Comparison of ENCODE assay signal across 13 cellular contexts in the genomic region with DNA sequence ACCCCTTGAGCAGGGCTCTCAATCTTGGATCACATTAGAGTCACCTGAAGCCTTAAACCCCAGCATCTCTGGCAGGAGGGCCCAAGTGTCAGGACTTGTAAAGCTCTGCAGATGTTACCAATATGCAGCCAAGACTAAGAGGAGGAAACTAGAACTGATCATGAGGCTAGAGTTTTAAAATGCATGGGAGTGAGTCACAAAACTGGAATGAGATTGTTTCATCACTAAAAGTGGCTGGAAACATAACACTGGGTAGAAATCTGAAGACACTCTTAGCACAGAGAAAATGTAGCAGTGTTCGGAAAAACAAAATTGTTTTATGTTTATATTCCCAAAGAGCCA.
DNase-seq lines count a peak whose midpoint lies in the region; ATAC-seq and TF ChIP-seq lines count a peak whose summit lies in the region.
"Had no signal": no experiment of that assay in that cellular context is flagged by ENCODE, and none has a peak within 500 bp of the region (broad histone marks: within the 10 kb centered on the region; RNA-seq: fewer than 3 reads in every experiment).

No MANE protein-coding gene starts in this region.

- WGBS in thyroid gland, 2 donors, result 63 to 66% methylated on average over 1 of the region's 1 CpG
- WGBS in right lobe of liver (ENCODE audit: insufficient coverage, low coverage, low lambda C conversion rate, missing lambda C conversion rate), result 71% methylated on average over 1 of the region's 1 CpG

- H3K27ac ChIP-seq in thyroid gland, result peak overlapping the region in 2 of 3 donors; percentile 37 to 57
- no peak overlapping the region for H3K27ac ChIP-seq in right lobe of liver
- H3K27ac ChIP-seq: HL-60, PC-9 had no signal

- intact Hi-C loops in thyroid gland (cut with DNase I) (no loop called here), right lobe of liver (cut with DNase I) (no loop called here)

- no peaks in the 10 kb centered on the region for H3K27me3 ChIP-seq in thyroid gland
- H3K27me3 ChIP-seq in right lobe of liver, result no peaks in the 10 kb centered on the region

- H3K9me3 ChIP-seq in thyroid gland (no peaks in the 10 kb centered on the region), right lobe of liver (no peaks in the 10 kb centered on the region)

- TF ChIP-seq CTCF in thyroid gland (IDR thresholded peaks at IDR 0.05) (no peak), right lobe of liver (IDR thresholded peaks at IDR 0.05) (no peak), GM13976 (IDR thresholded peaks at IDR 0.05; ENCODE audit: borderline replicate concordance, control extremely low read depth, extremely low read depth, insufficient read depth, missing control alignments) (no peak)

- in situ Hi-C loops in GM13976 (cut with MboI; ENCODE audit: low sequenced_read_pairs, unreplicated experiment), result no loop called here

- H3K4me3 ChIP-seq in thyroid gland (replicated peaks in 1 of 3) (no peak overlapping the region), right lobe of liver (no peak overlapping the region)
- H3K4me3 ChIP-seq: PC-9 had no signal

- TF ChIP-seq POLR2A in thyroid gland (IDR thresholded peaks at IDR 0.05) (no peak), right lobe of liver (IDR thresholded peaks at IDR 0.05) (no peak)

- ATAC-seq in right lobe of liver (no peak), GM21717 (IDR thresholded peaks at IDR 0.05; ENCODE audit: unreplicated experiment) (no peak)

- H3K36me3 ChIP-seq in thyroid gland (no peaks in the 10 kb centered on the region), right lobe of liver (no peaks in the 10 kb centered on the region)

- H3K4me1 ChIP-seq in thyroid gland (peaks cover 16 to 25% of the 10 kb centered on the region in 2 donors), right lobe of liver (no peaks in the 10 kb centered on the region)

- peak; percentile 80 for DNase-seq in HS-5 (ENCODE audit: low read depth)
- peak; percentile 86 for DNase-seq in dedifferentiated amniotic fluid mesenchymal stem cell (ENCODE audit: extremely low spot score)
- DNase-seq in kidney tubule cell (ENCODE audit: low spot score), result peak; percentile 80
- DNase-seq in thyroid gland, result peak in 1 of 2 donors; percentile 9
- no peak for DNase-seq in right lobe of liver
- no peak for DNase-seq in GM13976 (ENCODE audit: low spot score)
- DNase-seq in NCI-H2196 (lab: John Stamatoyannopoulos, UW; ENCODE audit: unreplicated experiment), result no peak
- DNase-seq: activated B cell treated with CpG ODN at 0.5 μM for 24 hours; activated naive CD4-positive, alpha-beta T cell treated with anti-CD3 and anti-CD28 coated beads, Interleukin-2, amount 10 ng/mL, durations not matched to agents 7 days and 5 days; NCI-H1694 treated with DMSO at 0.1 percent for 48 hours; PC-9 had no signal

Comparison
In these comparisons a context has a peak if more than half of its experiments do, and no peak if none do; other contexts are left out.
1. DNase-seq: peak in HS-5 (single experiment), dedifferentiated amniotic fluid mesenchymal stem cell (single experiment) and kidney tubule cell (single experiment); none in right lobe of liver (0 of 3), GM13976 (single experiment) and NCI-H2196 (single experiment).
2. H3K27ac ChIP-seq: peak in thyroid gland (2 of 3); none in right lobe of liver (0 of 3).